ENCODE assay signal across 29 cellular contexts in the genomic region with DNA sequence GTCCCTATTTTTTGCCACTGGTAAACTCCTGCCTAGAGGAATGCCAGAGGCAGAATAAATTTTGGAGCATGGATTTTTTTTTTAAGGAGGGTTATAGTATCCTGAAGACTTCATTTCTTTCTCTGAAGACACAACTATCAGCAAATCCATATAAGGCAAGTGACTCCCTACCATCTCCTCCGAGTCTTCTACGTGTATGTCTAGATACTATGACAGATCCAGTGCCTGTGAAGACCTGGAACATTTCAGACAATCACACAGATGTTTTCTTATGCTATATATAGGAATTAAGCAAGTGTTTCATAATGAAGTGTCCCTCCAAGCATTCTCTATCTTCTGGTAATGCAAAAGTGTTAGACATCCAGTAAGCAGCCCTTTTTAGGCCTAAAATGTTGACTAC.
DNase-seq lines count a peak whose midpoint lies in the region; ATAC-seq and TF ChIP-seq lines count a peak whose summit lies in the region.
"Had no signal": no experiment of that assay in that cellular context is flagged by ENCODE, and none has a peak within 500 bp of the region (broad histone marks: within the 10 kb centered on the region; RNA-seq: fewer than 3 reads in every experiment).

No MANE protein-coding gene starts in this region.

- H3F3A ChIP-seq in Loucy (ENCODE audit: low read depth) (peaks cover 22% of the 10 kb centered on the region), PC-9 (ENCODE audit: insufficient read depth, low read depth) (no peaks in the 10 kb centered on the region)

- H3K4me1 ChIP-seq in Loucy (ENCODE audit: insufficient read depth, low read length, poor library complexity, severe bottlenecking) (peaks cover 75% of the 10 kb centered on the region), PC-9 (replicated peaks; ENCODE audit: insufficient read depth) (peaks cover 4% of the 10 kb centered on the region)
- H3K4me1 ChIP-seq: HAP-1, parathyroid adenoma had no signal

- POLR2A ChIA-PET in PC-9 (lab: Charles Lee; ENCODE audit: unreplicated experiment): no interaction called here

- peak overlapping the region; percentile 77; the same call in 1 of the 2 replicates for H2AFZ ChIP-seq in Loucy (ENCODE audit: low read length)
- no peak overlapping the region for H2AFZ ChIP-seq in PC-9
- H2AFZ ChIP-seq: neural progenitor cell, parathyroid adenoma had no signal

- DNase-seq in fibroblast of villous mesenchyme (ENCODE audit: low read depth) (peak; percentile 72), NCI-H1694 treated with DMSO at 0.1 percent for 48 hours (lab: John Stamatoyannopoulos, UW) (no peak), PC-9 (no peak)
- DNase-seq: activated CD4-positive, alpha-beta T cell treated with anti-CD3 and anti-CD28 coated beads, Interleukin-2, amount 50 U/mL, for 48 hours; activated CD4-positive, CD25-positive, alpha-beta regulatory T cell treated with anti-CD3 and anti-CD28 coated beads, Interleukin-2, amount 50 U/mL, for 72 hours; activated naive CD4-positive, alpha-beta T cell treated with anti-CD3 and anti-CD28 coated beads for 36 hours; amygdala; immature natural killer cell; Kasumi-1; left colon; MV-4-11; NCI-H1436 treated with DMSO at 0.1 percent for 48 hours; NCI-H446 treated with DMSO at 0.1 percent for 48 hours; NCI-H774; retina; stimulated activated CD4-positive, alpha-beta T cell treated with anti-CD3 and anti-CD28 coated beads, Interleukin-2, amount 100 ng/mL, for 24 hours; stimulated activated naive CD8-positive, alpha-beta T cell treated with anti-CD3 and anti-CD28 coated beads, Interleukin-15, amount 100 ng/mL, for 72 hours had no signal

- H3K36me3 ChIP-seq in Loucy (ENCODE audit: insufficient read depth, low read length) (no peaks in the 10 kb centered on the region), PC-9 (ENCODE audit: low read depth) (no peaks in the 10 kb centered on the region)
- H3K36me3 ChIP-seq: HAP-1, neural progenitor cell, SJSA1, vagina had no signal

- H3K4me1 Mint-ChIP-seq in stimulated activated memory B cell treated with anti-CD40 and anti-IgM and Interleukin-4, amounts not matched to agents 10 μg/mL and 1 μg/mL and 100 μg/mL, for 72 hours: peaks cover 16% of the 10 kb centered on the region

- ATAC-seq in SK-N-SH treated with all-trans-retinoic acid at 6 μM for 48 hours: peak; percentile 21
- ATAC-seq in stimulated activated memory B cell treated with anti-CD40 and anti-IgM and Interleukin-4, amounts not matched to agents 10 μg/mL and 1 μg/mL and 100 μg/mL, for 72 hours: no peak
- ATAC-seq in GM21447 (IDR thresholded peaks at IDR 0.05; ENCODE audit: unreplicated experiment): no peak
- ATAC-seq: HepG2; left colon; stimulated activated naive CD8-positive, alpha-beta T cell treated with anti-CD3 and anti-CD28 coated beads, Interleukin-15, amount 100 ng/mL, for 72 hours had no signal

- H3K9me3 Mint-ChIP-seq in stimulated activated memory B cell treated with anti-CD40 and anti-IgM and Interleukin-4, amounts not matched to agents 10 μg/mL and 1 μg/mL and 100 μg/mL, for 72 hours: no peaks in the 10 kb centered on the region
- H3K9me3 Mint-ChIP-seq: activated naive CD4-positive, alpha-beta T cell treated with anti-CD3 and anti-CD28 coated beads for 36 hours; immature natural killer cell; neural progenitor cell; stimulated activated naive CD8-positive, alpha-beta T cell treated with anti-CD3 and anti-CD28 coated beads, Interleukin-15, amount 100 ng/mL, for 72 hours; T-helper 1 cell treated with Interleukin-12 subunit alpha and Interleukin-12 subunit beta and Interleukin-4 antibody, amounts not matched to agents 30 μg/mL and 1 μg/mL, for 36 hours had no signal

- intact Hi-C loops in PC-9 (cut with micrococcal nuclease; ENCODE audit: unreplicated experiment): no loop called here

- H3K9ac ChIP-seq in Loucy (ENCODE audit: low read depth, low read length, poor library complexity, severe bottlenecking): peak overlapping the region; percentile 63
- H3K9ac ChIP-seq: neural progenitor cell, parathyroid adenoma had no signal

- H3K79me2 ChIP-seq in Loucy (ENCODE audit: insufficient read depth, low read length): no peaks in the 10 kb centered on the region
- no peaks in the 10 kb centered on the region for H3K79me2 ChIP-seq in PC-9 (ENCODE audit: low read depth)
- H3K79me2 ChIP-seq: parathyroid adenoma had no signal

- H3K9me2 ChIP-seq in Loucy (replicated peaks; ENCODE audit: low read depth, low read length) (no peaks in the 10 kb centered on the region), PC-9 (ENCODE audit: insufficient read depth) (no peaks in the 10 kb centered on the region)

- CTCF ChIA-PET in PC-9 (lab: Charles Lee): no interaction called here

- H4K20me1 ChIP-seq in Loucy (ENCODE audit: insufficient read depth, low read length, poor library complexity, severe bottlenecking) (no peaks in the 10 kb centered on the region), PC-9 (ENCODE audit: insufficient read depth) (no peaks in the 10 kb centered on the region)

- H3K27me3 ChIP-seq in Loucy (ENCODE audit: insufficient read depth, low read length, poor library complexity, severe bottlenecking) (no peaks in the 10 kb centered on the region), PC-9 (ENCODE audit: insufficient read depth, low read depth) (no peaks in the 10 kb centered on the region)
- H3K27me3 ChIP-seq: neural progenitor cell, SJSA1, vagina had no signal

- BruUV-seq in PC-9 (replicated peaks; lab: Mats Ljungman, UMichigan): no TSS peak

- H3K9me3 ChIP-seq in Loucy (ENCODE audit: insufficient read depth, low read depth, low read length) (no peaks in the 10 kb centered on the region), PC-9 (ENCODE audit: insufficient read depth, low read depth) (no peaks in the 10 kb centered on the region)
- H3K9me3 ChIP-seq: HAP-1, SJSA1, vagina had no signal

- H3K27me3 Mint-ChIP-seq in stimulated activated memory B cell treated with anti-CD40 and anti-IgM and Interleukin-4, amounts not matched to agents 10 μg/mL and 1 μg/mL and 100 μg/mL, for 72 hours: no peaks in the 10 kb centered on the region
- H3K27me3 Mint-ChIP-seq: stimulated activated naive CD8-positive, alpha-beta T cell treated with anti-CD3 and anti-CD28 coated beads, Interleukin-15, amount 100 ng/mL, for 72 hours had no signal

- peak overlapping the region; percentile 68 for H3K4me2 ChIP-seq in Loucy (ENCODE audit: low read depth, low read length, poor library complexity, severe bottlenecking)
- H3K4me2 ChIP-seq in PC-9: no peak overlapping the region
- H3K4me2 ChIP-seq: neural progenitor cell had no signal

- H3K4me3 ChIP-seq in Loucy (ENCODE audit: low read length, poor library complexity, severe bottlenecking) (peak overlapping the region; percentile 54), fibroblast of villous mesenchyme (ENCODE audit: low read depth, low read length) (no peak overlapping the region), PC-9 (no peak overlapping the region)
- H3K4me3 ChIP-seq: HAP-1, neural progenitor cell, SJSA1, vagina had no signal

- no peaks in the 10 kb centered on the region for H3K36me3 Mint-ChIP-seq in stimulated activated memory B cell treated with anti-CD40 and anti-IgM and Interleukin-4, amounts not matched to agents 10 μg/mL and 1 μg/mL and 100 μg/mL, for 72 hours
- H3K36me3 Mint-ChIP-seq: immature natural killer cell, neural progenitor cell had no signal

- no peak for TF ChIP-seq CTCF in Loucy (conservative IDR thresholded peaks at IDR 0.05; ENCODE audit: low read length)
- TF ChIP-seq CTCF in fibroblast of villous mesenchyme (IDR thresholded peaks at IDR 0.05; ENCODE audit: insufficient read depth, low read depth, low read length): no peak
- no peak for TF ChIP-seq CTCF in PC-9 (conservative IDR thresholded peaks at IDR 0.05)

- no peak overlapping the region for H3K4me3 Mint-ChIP-seq in stimulated activated memory B cell treated with anti-CD40 and anti-IgM and Interleukin-4, amounts not matched to agents 10 μg/mL and 1 μg/mL and 100 μg/mL, for 72 hours
- H3K4me3 Mint-ChIP-seq: activated naive CD4-positive, alpha-beta T cell treated with anti-CD3 and anti-CD28 coated beads for 36 hours; immature natural killer cell; neural progenitor cell; stimulated activated naive CD8-positive, alpha-beta T cell treated with anti-CD3 and anti-CD28 coated beads, Interleukin-15, amount 100 ng/mL, for 72 hours; T-helper 1 cell treated with Interleukin-12 subunit alpha and Interleukin-12 subunit beta and Interleukin-4 antibody, amounts not matched to agents 30 μg/mL and 1 μg/mL, for 36 hours had no signal

- H3K27ac ChIP-seq in PC-9: no peak overlapping the region
- H3K27ac ChIP-seq: neural progenitor cell, parathyroid adenoma, RWPE1, SJSA1, vagina had no signal

- H3K27ac Mint-ChIP-seq in stimulated activated memory B cell treated with anti-CD40 and anti-IgM and Interleukin-4, amounts not matched to agents 10 μg/mL and 1 μg/mL and 100 μg/mL, for 72 hours: peak overlapping the region; percentile 24
- H3K27ac Mint-ChIP-seq: activated naive CD4-positive, alpha-beta T cell treated with anti-CD3 and anti-CD28 coated beads for 36 hours; neural progenitor cell; stimulated activated naive CD8-positive, alpha-beta T cell treated with anti-CD3 and anti-CD28 coated beads, Interleukin-15, amount 100 ng/mL, for 72 hours; T-helper 1 cell treated with Interleukin-12 subunit alpha and Interleukin-12 subunit beta and Interleukin-4 antibody, amounts not matched to agents 30 μg/mL and 1 μg/mL, for 36 hours had no signal

TF ChIP-seq in SK-N-SH treated with all-trans-retinoic acid at 6 μM for 48 hours, 23 proteins besides CTCF, POLR2A, EP300 and RAD21:
- TF ChIP-seq PPARA (CRISPR knock-in tag; IDR thresholded peaks at IDR 0.05; ENCODE audit: borderline replicate concordance): no peak
- peak; percentile 36; the same call in 1 of the 2 replicates for TF ChIP-seq SNAI2 (CRISPR knock-in tag; IDR thresholded peaks at IDR 0.05)
